Comparison of ENCODE assay signal across 10 cellular contexts in the genomic region with DNA sequence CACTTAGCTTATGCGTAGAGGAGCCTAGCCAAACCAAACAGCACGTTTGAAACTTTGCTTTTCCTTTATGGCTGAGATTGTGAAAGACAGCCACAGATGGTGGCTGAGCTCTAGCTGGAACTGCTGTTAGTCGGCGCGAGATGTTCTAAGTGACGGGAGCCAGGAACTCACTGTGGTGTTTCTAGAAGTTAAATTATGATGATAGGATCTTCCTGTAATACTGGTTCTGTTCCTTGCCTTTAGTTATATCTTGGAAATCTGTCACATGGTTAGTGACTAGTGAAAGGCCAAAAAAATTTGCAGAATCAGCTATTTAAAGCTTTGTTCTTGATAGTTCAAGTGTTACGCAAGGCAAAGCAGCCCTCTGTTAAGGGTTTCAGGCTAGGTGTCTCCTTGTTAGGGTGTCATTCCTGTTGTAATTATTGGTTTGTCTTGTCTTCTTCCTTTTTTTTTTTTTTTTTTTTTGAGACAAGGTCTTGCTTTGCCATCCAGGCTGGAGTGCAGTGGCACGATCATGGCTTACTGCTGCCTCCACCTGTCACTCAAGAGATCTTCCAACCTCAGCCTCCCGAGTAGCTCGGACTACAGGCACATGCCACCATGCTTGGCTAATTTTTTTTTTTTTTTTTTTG. TPM values are rescaled to one million over a fixed set of nuclear protein-coding genes. Genes with fewer than 3 reads are reported as not detected.
DNase-seq lines count a peak whose midpoint lies in the region; ATAC-seq and TF ChIP-seq lines count a peak whose summit lies in the region.
"Had no signal": no experiment of that assay in that cellular context is flagged by ENCODE, and none has a peak within 500 bp of the region (broad histone marks: within the 10 kb centered on the region; RNA-seq: fewer than 3 reads in every experiment).

No MANE protein-coding gene starts in this region.

- H2BK5ac ChIP-seq in mesenchymal stem cell (ENCODE audit: low read depth, low read length, poor library complexity, severe bottlenecking): no peak overlapping the region

- H3K79me1 ChIP-seq in mesenchymal stem cell (replicated peaks; ENCODE audit: low read length, poor library complexity, severe bottlenecking): peaks cover 28% of the 10 kb centered on the region

- no peak overlapping the region for H3K23ac ChIP-seq in mesenchymal stem cell (ENCODE audit: low read length in 2 of 2)

- intact Hi-C loops in Right ventricle myocardium inferior (cut with DNase I): loop anchor here (10.0 kb wide), 1 partner anchor 216 kb away; no protein-coding TSS in a partner anchor
- intact Hi-C loops in activated T-helper 1 cell treated with anti-CD3 and anti-CD28 coated beads, Interleukin-12 subunit alpha, Interleukin-12 subunit beta, Interleukin-2, Interleukin-4 antibody, amounts not matched to agents 30 ng/mL and 10 ng/mL and 1 ng/mL, durations not matched to agents 14 hours and 24 hours and 36 hours (cut with micrococcal nuclease): no loop called here

- TF ChIP-seq CTCF in right atrium auricular region (IDR thresholded peaks at IDR 0.05) (no peak), chondrocyte (IDR thresholded peaks at IDR 0.05) (no peak), foreskin keratinocyte (conservative IDR thresholded peaks at IDR 0.05) (no peak)

- H2BK120ac ChIP-seq in mesenchymal stem cell (ENCODE audit: low read depth, low read length): no peak overlapping the region

- H3K27me3 Mint-ChIP-seq in chondrocyte (ENCODE audit: low read depth): no peaks in the 10 kb centered on the region
- no peaks in the 10 kb centered on the region for H3K27me3 Mint-ChIP-seq in activated T-helper 1 cell treated with anti-CD3 and anti-CD28 coated beads, Interleukin-12 subunit alpha, Interleukin-12 subunit beta, Interleukin-2, Interleukin-4 antibody, amounts not matched to agents 30 ng/mL and 10 ng/mL and 1 ng/mL, durations not matched to agents 14 hours and 24 hours and 36 hours (ENCODE audit: insufficient read depth)
- peaks cover 22 to 33% of the 10 kb centered on the region in 2 donors for H3K27me3 Mint-ChIP-seq in effector memory CD8-positive, alpha-beta T cell

- H3K27ac Mint-ChIP-seq in chondrocyte (ENCODE audit: unreplicated experiment): peak overlapping the region; percentile 89
- no peak overlapping the region for H3K27ac Mint-ChIP-seq in activated T-helper 1 cell treated with anti-CD3 and anti-CD28 coated beads, Interleukin-12 subunit alpha, Interleukin-12 subunit beta, Interleukin-2, Interleukin-4 antibody, amounts not matched to agents 30 ng/mL and 10 ng/mL and 1 ng/mL, durations not matched to agents 14 hours and 24 hours and 36 hours
- H3K27ac Mint-ChIP-seq in effector memory CD8-positive, alpha-beta T cell: no peak overlapping the region
- H3K27ac Mint-ChIP-seq: naive thymus-derived CD4-positive, alpha-beta T cell had no signal

- H3K4me3 Mint-ChIP-seq in chondrocyte (ENCODE audit: unreplicated experiment): no peak overlapping the region
- no peak overlapping the region for H3K4me3 Mint-ChIP-seq in activated T-helper 1 cell treated with anti-CD3 and anti-CD28 coated beads, Interleukin-12 subunit alpha, Interleukin-12 subunit beta, Interleukin-2, Interleukin-4 antibody, amounts not matched to agents 30 ng/mL and 10 ng/mL and 1 ng/mL, durations not matched to agents 14 hours and 24 hours and 36 hours
- no peak overlapping the region for H3K4me3 Mint-ChIP-seq in effector memory CD8-positive, alpha-beta T cell
- H3K4me3 Mint-ChIP-seq: naive thymus-derived CD4-positive, alpha-beta T cell had no signal

- H3K27ac ChIP-seq in right atrium auricular region: peak overlapping the region in 1 of 2 donors; percentile 59
- no peak overlapping the region for H3K27ac ChIP-seq in mesenchymal stem cell (ENCODE audit: low read length, poor library complexity, severe bottlenecking)
- H3K27ac ChIP-seq in foreskin keratinocyte: no peak overlapping the region

- H3K9me3 Mint-ChIP-seq in chondrocyte (ENCODE audit: low read depth): no peaks in the 10 kb centered on the region
- H3K9me3 Mint-ChIP-seq in activated T-helper 1 cell treated with anti-CD3 and anti-CD28 coated beads, Interleukin-12 subunit alpha, Interleukin-12 subunit beta, Interleukin-2, Interleukin-4 antibody, amounts not matched to agents 30 ng/mL and 10 ng/mL and 1 ng/mL, durations not matched to agents 14 hours and 24 hours and 36 hours: no peaks in the 10 kb centered on the region
- no peaks in the 10 kb centered on the region for H3K9me3 Mint-ChIP-seq in effector memory CD8-positive, alpha-beta T cell
- H3K9me3 Mint-ChIP-seq: naive thymus-derived CD4-positive, alpha-beta T cell had no signal

- no peak overlapping the region for H3K14ac ChIP-seq in mesenchymal stem cell (ENCODE audit: low read length in 2 of 2)

- DNase-seq in Right ventricle myocardium inferior (ENCODE audit: missing footprints) (peak; percentile 80), right atrium auricular region (ENCODE audit: low spot score) (no peak), chondrocyte (ENCODE audit: low spot score) (no peak), mesenchymal stem cell (peak; percentile 31), foreskin keratinocyte (no peak)
- DNase-seq in activated T-helper 1 cell treated with anti-CD3 and anti-CD28 coated beads, Interleukin-12 subunit alpha, Interleukin-12 subunit beta, Interleukin-2, Interleukin-4 antibody, amounts not matched to agents 30 ng/mL and 10 ng/mL and 1 ng/mL, durations not matched to agents 14 hours and 24 hours and 36 hours (ENCODE audit: low spot score): no peak
- no peak for DNase-seq in effector memory CD8-positive, alpha-beta T cell
- DNase-seq: ACHN; naive thymus-derived CD4-positive, alpha-beta T cell had no signal

- no peak overlapping the region for H3K4me3 ChIP-seq in right atrium auricular region
- H3K4me3 ChIP-seq in mesenchymal stem cell (ENCODE audit: insufficient read depth in 1 of 2, low read depth in 1 of 2, low read length in 2 of 2): no peak overlapping the region

- 65% methylated on average over 9 of the region's 10 CpGs for whole genome bisulfite sequencing in mesenchymal stem cell

- H3K9ac ChIP-seq in mesenchymal stem cell (ENCODE audit: low read length): peak overlapping the region; percentile 17

- ATAC-seq in Right ventricle myocardium inferior (peak; percentile 43), GM19395 (IDR thresholded peaks at IDR 0.05; ENCODE audit: unreplicated experiment) (no peak), foreskin keratinocyte (no peak)
- no peak for ATAC-seq in effector memory CD8-positive, alpha-beta T cell (replicated peaks)
- ATAC-seq: naive thymus-derived CD4-positive, alpha-beta T cell had no signal

- H3K18ac ChIP-seq in mesenchymal stem cell (ENCODE audit: low read depth in 1 of 2, low read length in 2 of 2): no peak overlapping the region

- no peak overlapping the region for H2BK15ac ChIP-seq in mesenchymal stem cell (ENCODE audit: low read depth, poor library complexity, severe bottlenecking)

- no peak overlapping the region for H3K4ac ChIP-seq in mesenchymal stem cell (ENCODE audit: low read depth in 1 of 2, low read length in 2 of 2)

- H2AFZ ChIP-seq in mesenchymal stem cell (ENCODE audit: low read depth, low read length): no peak overlapping the region

- no peaks in the 10 kb centered on the region for H3K36me3 Mint-ChIP-seq in chondrocyte (ENCODE audit: low read depth)
- H3K36me3 Mint-ChIP-seq in activated T-helper 1 cell treated with anti-CD3 and anti-CD28 coated beads, Interleukin-12 subunit alpha, Interleukin-12 subunit beta, Interleukin-2, Interleukin-4 antibody, amounts not matched to agents 30 ng/mL and 10 ng/mL and 1 ng/mL, durations not matched to agents 14 hours and 24 hours and 36 hours (ENCODE audit: low read depth): peaks cover 15% of the 10 kb centered on the region
- no peaks in the 10 kb centered on the region for H3K36me3 Mint-ChIP-seq in effector memory CD8-positive, alpha-beta T cell (ENCODE audit: insufficient read depth)

- no peak overlapping the region for H4K8ac ChIP-seq in mesenchymal stem cell (ENCODE audit: low read length)

- no peak overlapping the region for H2AK5ac ChIP-seq in mesenchymal stem cell (ENCODE audit: low read length, severe bottlenecking)

- H3K4me1 ChIP-seq in right atrium auricular region: peaks cover 0 to 51% of the 10 kb centered on the region in 2 donors
- peaks cover 14% of the 10 kb centered on the region for H3K4me1 ChIP-seq in mesenchymal stem cell (ENCODE audit: control insufficient read depth, insufficient read depth, low read depth, low read length)
- peaks cover 6% of the 10 kb centered on the region for H3K4me1 ChIP-seq in foreskin keratinocyte

- no peak overlapping the region for H2BK12ac ChIP-seq in mesenchymal stem cell (ENCODE audit: low read length in 2 of 2)

- no peak overlapping the region for H4K91ac ChIP-seq in mesenchymal stem cell (ENCODE audit: low read length)

- H3K36me3 ChIP-seq in right atrium auricular region (no peaks in the 10 kb centered on the region), mesenchymal stem cell (ENCODE audit: control insufficient read depth in 1 of 2, insufficient read depth in 2 of 2, low read depth in 1 of 2, low read length in 2 of 2) (no peaks in the 10 kb centered on the region)

- H3K9me3 ChIP-seq in right atrium auricular region (no peaks in the 10 kb centered on the region), mesenchymal stem cell (ENCODE audit: control insufficient read depth, low read length) (no peaks in the 10 kb centered on the region)

- H3K27me3 ChIP-seq in right atrium auricular region: no peaks in the 10 kb centered on the region
- no peaks in the 10 kb centered on the region for H3K27me3 ChIP-seq in mesenchymal stem cell (ENCODE audit: control insufficient read depth in 1 of 2, insufficient read depth in 1 of 2, low read length in 2 of 2)
- peaks cover 15% of the 10 kb centered on the region for H3K27me3 ChIP-seq in foreskin keratinocyte

- peaks cover 51% of the 10 kb centered on the region for H3K4me1 Mint-ChIP-seq in chondrocyte (ENCODE audit: low read depth)
- peaks cover 34% of the 10 kb centered on the region for H3K4me1 Mint-ChIP-seq in activated T-helper 1 cell treated with anti-CD3 and anti-CD28 coated beads, Interleukin-12 subunit alpha, Interleukin-12 subunit beta, Interleukin-2, Interleukin-4 antibody, amounts not matched to agents 30 ng/mL and 10 ng/mL and 1 ng/mL, durations not matched to agents 14 hours and 24 hours and 36 hours (ENCODE audit: low read depth)
- H3K4me1 Mint-ChIP-seq in effector memory CD8-positive, alpha-beta T cell (ENCODE audit: low read depth in 2 of 2): no peaks in the 10 kb centered on the region

- no peak overlapping the region for H3K4me2 ChIP-seq in mesenchymal stem cell (ENCODE audit: low read length, poor library complexity, severe bottlenecking)

RNA-seq across cellular contexts. Expression of gene AK4, which starts 22.6 kb away (rescaled TPM):
- total RNA-seq in Right ventricle myocardium inferior (153 TPM), right atrium auricular region (10 to 100 TPM; 59.7 to 80.9 TPM), chondrocyte (43.0 to 94.5 TPM (median 87.9 TPM) in 3 replicates), foreskin keratinocyte (14.5 and 34.6 TPM in 2 replicates)
- 0.87 TPM for polyA plus RNA-seq in mesenchymal stem cell (2013, experiment 1 of 2)
- 1.1 TPM for polyA plus RNA-seq in mesenchymal stem cell (2013, experiment 2 of 2)
- polyA plus RNA-seq in foreskin keratinocyte: 7.8 and 19.8 TPM in 2 replicates
- 108 TPM in 2 replicates for total RNA-seq in activated T-helper 1 cell treated with anti-CD3 and anti-CD28 coated beads, Interleukin-12 subunit alpha, Interleukin-12 subunit beta, Interleukin-2, Interleukin-4 antibody, amounts not matched to agents 30 ng/mL and 10 ng/mL and 1 ng/mL, durations not matched to agents 14 hours and 24 hours and 36 hours

Comparison
In these comparisons a context has a peak if more than half of its experiments do, and no peak if none do; other contexts are left out.
1. DNase-seq: peak in Right ventricle myocardium inferior (single experiment) and mesenchymal stem cell (single experiment); none in right atrium auricular region (single experiment), chondrocyte (single experiment), foreskin keratinocyte (0 of 2), activated T-helper 1 cell treated with anti-CD3 and anti-CD28 coated beads, Interleukin-12 subunit alpha, Interleukin-12 subunit beta, Interleukin-2, Interleukin-4 antibody, amounts not matched to agents 30 ng/mL and 10 ng/mL and 1 ng/mL, durations not matched to agents 14 hours and 24 hours and 36 hours (single experiment) and effector memory CD8-positive, alpha-beta T cell (0 of 3).